19 cellular contexts compared by ENCODE assay signal in the genomic region with DNA sequence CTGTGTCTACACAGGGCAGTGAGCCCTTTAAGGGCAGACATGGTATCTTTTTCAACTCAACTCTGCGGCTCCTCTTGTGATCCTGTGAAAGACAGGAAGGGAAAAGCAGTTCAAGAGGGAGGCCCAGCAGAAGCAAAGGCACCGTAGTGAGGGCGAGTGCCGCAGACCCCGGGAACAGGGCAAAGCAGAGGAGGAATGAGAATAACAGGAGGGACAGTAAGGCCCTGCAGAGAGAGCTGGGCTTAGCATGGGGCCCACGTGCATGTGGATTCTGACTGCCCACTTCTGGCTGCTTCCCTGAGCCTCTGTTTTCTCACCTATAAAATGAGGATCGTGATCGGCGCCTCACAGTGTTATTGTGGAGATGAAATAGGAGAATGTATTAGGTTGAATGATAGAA.
DNase-seq lines count a peak whose midpoint lies in the region; ATAC-seq and TF ChIP-seq lines count a peak whose summit lies in the region.
"Had no signal": no experiment of that assay in that cellular context is flagged by ENCODE, and none has a peak within 500 bp of the region (broad histone marks: within the 10 kb centered on the region; RNA-seq: fewer than 3 reads in every experiment).

No MANE protein-coding gene starts in this region.

- H3K27ac ChIP-seq in esophagus muscularis mucosa (replicated peaks in 1 of 4) (no peak overlapping the region), psoas muscle (no peak overlapping the region)
- H3K27ac ChIP-seq: C4-2B, SJSA1 had no signal

- TF ChIP-seq CTCF in natural killer cell (IDR thresholded peaks at IDR 0.05) (no peak), esophagus muscularis mucosa (IDR thresholded peaks at IDR 0.05) (no peak), psoas muscle (IDR thresholded peaks at IDR 0.05) (no peak)

- H3K27me3 Mint-ChIP-seq in natural killer cell treated with Interleukin-12 subunit alpha and Interleukin-12 subunit beta and Interleukin-15 and Interleukin-18, amount 100 ng/mL, for 72 hours = peaks cover 26 to 28% of the 10 kb centered on the region in 2 donors
- peaks cover 7 to 22% of the 10 kb centered on the region in 2 donors for H3K27me3 Mint-ChIP-seq in natural killer cell (ENCODE audit: low read depth in 2 of 2)

- H3K4me1 ChIP-seq in esophagus muscularis mucosa (no peaks in the 10 kb centered on the region), psoas muscle (no peaks in the 10 kb centered on the region)

- TF ChIP-seq POLR2A in esophagus muscularis mucosa (IDR thresholded peaks at IDR 0.05; ENCODE audit: low read depth) = no peak

- H3K9me3 ChIP-seq in esophagus muscularis mucosa = no peaks in the 10 kb centered on the region
- H3K9me3 ChIP-seq in psoas muscle = no peaks in the 10 kb centered on the region
- H3K9me3 ChIP-seq: SJSA1 had no signal

- H3K4me3 ChIP-seq in esophagus muscularis mucosa (no peak overlapping the region), psoas muscle (no peak overlapping the region)
- H3K4me3 ChIP-seq: SJSA1 had no signal

- intact Hi-C loops in natural killer cell (cut with micrococcal nuclease) = no loop called here
- intact Hi-C loops in esophagus muscularis mucosa (cut with DNase I) = no loop called here
- intact Hi-C loops in posterior vena cava (cut with DNase I) = no loop called here
- intact Hi-C loops in psoas muscle (cut with DNase I) = no loop called here

- H3K9me3 Mint-ChIP-seq in natural killer cell treated with Interleukin-12 subunit alpha and Interleukin-12 subunit beta and Interleukin-15 and Interleukin-18, amount 100 ng/mL, for 72 hours = no peaks in the 10 kb centered on the region
- no peaks in the 10 kb centered on the region for H3K9me3 Mint-ChIP-seq in natural killer cell

- ATAC-seq in natural killer cell treated with Interleukin-12 subunit alpha and Interleukin-12 subunit beta and Interleukin-15 and Interleukin-18, amount 100 ng/mL, for 72 hours = peak in 1 of 2 donors; percentile 10
- ATAC-seq in natural killer cell (no peak), HG03457 (IDR thresholded peaks at IDR 0.05; ENCODE audit: unreplicated experiment) (no peak), psoas muscle (no peak)
- ATAC-seq: Right ventricle myocardium inferior had no signal

- WGBS in esophagus muscularis mucosa = 65% methylated on average over 9 of the region's 9 CpGs
- 65 to 72% (median 66%) methylated on average over 9 of the region's 9 CpGs for WGBS in psoas muscle, 3 donors

- no peaks in the 10 kb centered on the region for H3K4me1 Mint-ChIP-seq in natural killer cell treated with Interleukin-12 subunit alpha and Interleukin-12 subunit beta and Interleukin-15 and Interleukin-18, amount 100 ng/mL, for 72 hours (ENCODE audit: low read depth in 2 of 2)
- no peaks in the 10 kb centered on the region for H3K4me1 Mint-ChIP-seq in natural killer cell

- H3K36me3 Mint-ChIP-seq in natural killer cell treated with Interleukin-12 subunit alpha and Interleukin-12 subunit beta and Interleukin-15 and Interleukin-18, amount 100 ng/mL, for 72 hours = no peaks in the 10 kb centered on the region
- no peaks in the 10 kb centered on the region for H3K36me3 Mint-ChIP-seq in natural killer cell

- H3K27ac Mint-ChIP-seq in natural killer cell treated with Interleukin-12 subunit alpha and Interleukin-12 subunit beta and Interleukin-15 and Interleukin-18, amount 100 ng/mL, for 72 hours = no peak overlapping the region
- no peak overlapping the region for H3K27ac Mint-ChIP-seq in natural killer cell

- peak; percentile 16 for DNase-seq in natural killer cell treated with Interleukin-12 subunit alpha and Interleukin-12 subunit beta and Interleukin-15 and Interleukin-18, amount 100 ng/mL, for 72 hours (ENCODE audit: low spot score)
- DNase-seq in natural killer cell = no peak
- DNase-seq in esophagus muscularis mucosa (ENCODE audit: extremely low spot score) = peak; percentile 77
- DNase-seq in posterior vena cava (ENCODE audit: low spot score) = peak; percentile 50
- no peak for DNase-seq in dedifferentiated amniotic fluid mesenchymal stem cell (ENCODE audit: extremely low spot score)
- DNase-seq in retina = no peak
- no peak for DNase-seq in psoas muscle
- DNase-seq: 8988T, KBM-7, MM.1S, NCI-H1048, NCI-H1417 treated with DMSO at 0.1 percent for 48 hours, NCI-H187, NCI-H446 treated with DMSO at 0.1 percent for 48 hours, NCI-H526 treated with DMSO at 0.1 percent for 48 hours had no signal

- no peak for TF ChIP-seq EP300 in esophagus muscularis mucosa (IDR thresholded peaks at IDR 0.05)

- H3K27me3 ChIP-seq in esophagus muscularis mucosa (peaks cover 0 to 60% (median 0%) of the 10 kb centered on the region in 4 donors), psoas muscle (ENCODE audit: insufficient read depth in 3 of 3, low read length in 2 of 3) (peaks cover 0 to 10% (median 3%) of the 10 kb centered on the region in 3 donors)

- H3K36me3 ChIP-seq in esophagus muscularis mucosa = no peaks in the 10 kb centered on the region
- H3K36me3 ChIP-seq in psoas muscle (ENCODE audit: insufficient read depth in 1 of 2, low read depth in 1 of 2) = no peaks in the 10 kb centered on the region
- H3K36me3 ChIP-seq: SJSA1 had no signal

- H3K4me3 Mint-ChIP-seq in natural killer cell treated with Interleukin-12 subunit alpha and Interleukin-12 subunit beta and Interleukin-15 and Interleukin-18, amount 100 ng/mL, for 72 hours = no peak overlapping the region
- H3K4me3 Mint-ChIP-seq in natural killer cell = no peak overlapping the region

Comparison
In these comparisons a context has a peak if more than half of its experiments do, and no peak if none do; other contexts are left out.
1. DNase-seq: peak in natural killer cell treated with Interleukin-12 subunit alpha and Interleukin-12 subunit beta and Interleukin-15 and Interleukin-18, amount 100 ng/mL, for 72 hours (single experiment), esophagus muscularis mucosa (single experiment) and posterior vena cava (single experiment); none in natural killer cell (single experiment), dedifferentiated amniotic fluid mesenchymal stem cell (single experiment), retina (single experiment) and psoas muscle (0 of 2).